In the genomic region with DNA sequence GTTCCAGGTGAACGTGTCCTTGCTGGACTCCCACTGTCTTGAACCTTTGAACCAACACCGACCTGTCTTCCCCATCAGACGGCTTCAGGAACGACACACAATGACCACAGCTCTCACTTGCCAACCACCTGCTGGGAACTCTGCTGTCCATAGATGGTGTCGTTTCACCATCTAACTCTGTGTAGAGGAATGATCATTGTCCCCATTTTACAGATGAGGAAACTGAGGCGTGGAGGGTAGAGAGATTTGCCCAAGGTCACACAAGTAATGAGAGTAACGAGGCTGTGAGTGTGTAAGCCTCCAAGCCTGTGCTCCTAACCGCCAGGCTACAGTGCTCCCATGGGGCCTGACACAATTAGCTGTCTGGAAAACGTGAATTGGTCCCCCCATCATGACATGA, we compare ENCODE assay signal across 27 cellular contexts. TPM values are rescaled to one million over a fixed set of nuclear protein-coding genes. Genes with fewer than 3 reads are reported as not detected.
DNase-seq lines count a peak whose midpoint lies in the region.
"Had no signal": no experiment of that assay in that cellular context is flagged by ENCODE, and none has a peak within 500 bp of the region (broad histone marks: within the 10 kb centered on the region; RNA-seq: fewer than 3 reads in every experiment).

No MANE protein-coding gene starts in this region.

- H3K36me3 Mint-ChIP-seq in activated CD4-positive, alpha-beta T cell treated with anti-CD3 and anti-CD28 coated beads, Interleukin-2, amount 10 ng/mL, durations not matched to agents 7 days and 5 days (ENCODE audit: low read depth): no peaks in the 10 kb centered on the region
- H3K36me3 Mint-ChIP-seq: CD8-positive, alpha-beta T cell; memory B cell; T-cell had no signal

- H3K4me3 ChIP-seq in SJCRH30: no peak overlapping the region
- H3K4me3 ChIP-seq in endocrine pancreas (ENCODE audit: control insufficient read depth, insufficient read depth, low read length): no peak overlapping the region
- H3K4me3 ChIP-seq in skeletal muscle satellite cell (ENCODE audit: low read length): no peak overlapping the region
- H3K4me3 ChIP-seq: upper lobe of left lung had no signal

- H3K27ac Mint-ChIP-seq in activated CD4-positive, alpha-beta T cell treated with anti-CD3 and anti-CD28 coated beads, Interleukin-2, amount 10 ng/mL, durations not matched to agents 7 days and 5 days: peak overlapping the region; percentile 47
- H3K27ac Mint-ChIP-seq: CD8-positive, alpha-beta T cell; memory B cell; T-cell had no signal

- H3K27me3 ChIP-seq in SJCRH30 (0 out of 2 replicates have a peak, but pooled peaks cover 5% of the 10 kb centered on the region), endocrine pancreas (ENCODE audit: control insufficient read depth, insufficient read depth, low read length) (no peaks in the 10 kb centered on the region), skeletal muscle satellite cell (ENCODE audit: control insufficient read depth, insufficient read depth, low read length) (no peaks in the 10 kb centered on the region)

- H3K27ac ChIP-seq in SJCRH30: peak overlapping the region; percentile 49

- H3K9ac ChIP-seq in endocrine pancreas (ENCODE audit: control insufficient read depth, insufficient read depth, low read length) (peak overlapping the region; percentile 3), skeletal muscle satellite cell (ENCODE audit: low read depth, low read length) (no peak overlapping the region)

- POLR2A ChIA-PET in activated CD4-positive, alpha-beta T cell treated with anti-CD3 and anti-CD28 coated beads, Interleukin-2, amount 10 ng/mL, durations not matched to agents 7 days and 5 days (lab: Charles Lee): no interaction called here

- H3K9me3 ChIP-seq in SJCRH30 (replicated peaks): no peaks in the 10 kb centered on the region
- H3K9me3 ChIP-seq in endocrine pancreas (ENCODE audit: control insufficient read depth, low read length): no peaks in the 10 kb centered on the region
- H3K9me3 ChIP-seq in skeletal muscle satellite cell (replicated peaks; ENCODE audit: low read length): no peaks in the 10 kb centered on the region
- H3K9me3 ChIP-seq: upper lobe of left lung had no signal

- peaks cover 52% of the 10 kb centered on the region for H3K4me1 ChIP-seq in SJCRH30
- H3K4me1 ChIP-seq in endocrine pancreas (ENCODE audit: control insufficient read depth, insufficient read depth, low read length): no peaks in the 10 kb centered on the region
- peaks cover 43% of the 10 kb centered on the region for H3K4me1 ChIP-seq in skeletal muscle satellite cell (ENCODE audit: control insufficient read depth, insufficient read depth, low read length)

- H3K4me1 Mint-ChIP-seq in activated CD4-positive, alpha-beta T cell treated with anti-CD3 and anti-CD28 coated beads, Interleukin-2, amount 10 ng/mL, durations not matched to agents 7 days and 5 days: peaks cover 8% of the 10 kb centered on the region

- H3K9me3 Mint-ChIP-seq in activated CD4-positive, alpha-beta T cell treated with anti-CD3 and anti-CD28 coated beads, Interleukin-2, amount 10 ng/mL, durations not matched to agents 7 days and 5 days: no peaks in the 10 kb centered on the region
- H3K9me3 Mint-ChIP-seq: CD8-positive, alpha-beta T cell; central memory CD8-positive, alpha-beta T cell; memory B cell; T-cell had no signal

- H3K36me3 ChIP-seq in SJCRH30 (no peaks in the 10 kb centered on the region), endocrine pancreas (ENCODE audit: control insufficient read depth, insufficient read depth, low read length) (no peaks in the 10 kb centered on the region), skeletal muscle satellite cell (ENCODE audit: insufficient read depth, low read length) (no peaks in the 10 kb centered on the region)
- H3K36me3 ChIP-seq: upper lobe of left lung had no signal

- no peak for DNase-seq in activated CD4-positive, alpha-beta T cell treated with anti-CD3 and anti-CD28 coated beads, Interleukin-2, amount 10 ng/mL, durations not matched to agents 7 days and 5 days
- no peak for DNase-seq in activated CD4-positive, alpha-beta T cell treated with anti-CD3 and anti-CD28 coated beads, Interleukin-2, amount 50 U/mL, for 4 hours
- DNase-seq in SJCRH30: no peak
- DNase-seq in NCI-H1092 (lab: John Stamatoyannopoulos, UW): no peak
- no peak for DNase-seq in EL
- DNase-seq in anterior cingulate cortex (lab: John Stamatoyannopoulos, UW): no peak
- DNase-seq: 8988T; activated CD4-positive, CD25-positive, alpha-beta regulatory T cell treated with anti-CD3 and anti-CD28 coated beads, Interleukin-2, amount 50 U/mL, for 72 hours; activated CD8-positive, alpha-beta memory T cell treated with anti-CD3 and anti-CD28 coated beads for 24 hours; activated T-cell treated with anti-CD3 and anti-CD28 coated beads, Interleukin-2, amount 50 U/mL, for 1 hour; CD8-positive, alpha-beta T cell; DMS 273 treated with DMSO at 0.1 percent for 48 hours; KG1; NCI-H146; NCI-H510A treated with DMSO at 0.1 percent for 48 hours; occipital lobe; SIG-M5; stimulated activated naive CD8-positive, alpha-beta T cell treated with anti-CD3 and anti-CD28 coated beads, Interleukin-15, Interleukin-2, amounts not matched to agents 100 U/mL and 50 U/mL, for 24 hours; T-cell had no signal

- no peak overlapping the region for H3K4me3 Mint-ChIP-seq in activated CD4-positive, alpha-beta T cell treated with anti-CD3 and anti-CD28 coated beads, Interleukin-2, amount 10 ng/mL, durations not matched to agents 7 days and 5 days
- H3K4me3 Mint-ChIP-seq: CD8-positive, alpha-beta T cell; central memory CD8-positive, alpha-beta T cell; memory B cell; T-cell had no signal

- H3K4me2 ChIP-seq in skeletal muscle satellite cell (ENCODE audit: low read length): peak overlapping the region; percentile 61

- H3K27me3 Mint-ChIP-seq in activated CD4-positive, alpha-beta T cell treated with anti-CD3 and anti-CD28 coated beads, Interleukin-2, amount 10 ng/mL, durations not matched to agents 7 days and 5 days: peaks cover 14% of the 10 kb centered on the region

- CTCF ChIA-PET in activated CD4-positive, alpha-beta T cell treated with anti-CD3 and anti-CD28 coated beads, Interleukin-2, amount 10 ng/mL, durations not matched to agents 7 days and 5 days (lab: Charles Lee): interaction anchor here (6.3 kb wide), 1 partner anchor 11 kb away, joined by 33 read pairs; the partner anchor contains the start of gene PLEKHG5

RNA-seq across cellular contexts. Expression of gene PLEKHG5, which starts 9.9 kb away (rescaled TPM):
- 1 to 10 TPM; 1.3 to 1.8 TPM for total RNA-seq in activated CD4-positive, alpha-beta T cell treated with anti-CD3 and anti-CD28 coated beads, Interleukin-2, amount 10 ng/mL, durations not matched to agents 7 days and 5 days
- total RNA-seq in SJCRH30 (2014; rRNA removed; shearing (Covaris generic)): 3.7 and 5.3 TPM in 2 replicates
- 6.3 and 12.7 TPM in 2 replicates for total RNA-seq in skeletal muscle satellite cell (2012; rRNA removed)

RNA-seq across cellular contexts. Expression of gene TNFRSF25, which starts 35.4 kb away (rescaled TPM):
- total RNA-seq in activated CD4-positive, alpha-beta T cell treated with anti-CD3 and anti-CD28 coated beads, Interleukin-2, amount 10 ng/mL, durations not matched to agents 7 days and 5 days: 10 to 100 TPM; 88.5 to 92.8 TPM
- total RNA-seq in SJCRH30 (2014; rRNA removed; shearing (Covaris generic)): 4.1 and 4.6 TPM in 2 replicates
- 1.3 TPM in 2 replicates for total RNA-seq in skeletal muscle satellite cell (2012; rRNA removed)

RNA-seq across cellular contexts. Expression of gene NOL9, which starts 52.9 kb away (rescaled TPM):
- total RNA-seq in activated CD4-positive, alpha-beta T cell treated with anti-CD3 and anti-CD28 coated beads, Interleukin-2, amount 10 ng/mL, durations not matched to agents 7 days and 5 days: 10 to 100 TPM; 42.7 to 44.5 TPM
- total RNA-seq in SJCRH30 (2014; rRNA removed; shearing (Covaris generic)): 63.5 and 64.7 TPM in 2 replicates
- 25.3 and 27.6 TPM in 2 replicates for total RNA-seq in skeletal muscle satellite cell (2012; rRNA removed)

RNA-seq across cellular contexts. Expression of gene TAS1R1, which starts 53.7 kb away (rescaled TPM):
- total RNA-seq in activated CD4-positive, alpha-beta T cell treated with anti-CD3 and anti-CD28 coated beads, Interleukin-2, amount 10 ng/mL, durations not matched to agents 7 days and 5 days: not detected
- 0.14 and 0.20 TPM in 2 replicates for total RNA-seq in SJCRH30 (2014; rRNA removed; shearing (Covaris generic))
- total RNA-seq in skeletal muscle satellite cell (2012; rRNA removed): 0.44 TPM in 1 of 2 replicates, not detected in the other
- total RNA-seq: aorta; CD8-positive, alpha-beta T cell; HT-29; occipital lobe; renal cortical epithelial cell; T-cell had no signal

Comparison
In these comparisons a context has a peak if more than half of its experiments do, and no peak if none do; other contexts are left out.
1. RNA of gene TNFRSF25, which starts 35.4 kb away (total RNA-seq): 88.5 to 92.8 TPM in activated CD4-positive, alpha-beta T cell treated with anti-CD3 and anti-CD28 coated beads, Interleukin-2, amount 10 ng/mL, durations not matched to agents 7 days and 5 days; 4.1 to 4.6 TPM in SJCRH30; every median in the first group is over 10 times any median in the second.